ENCODE assay signal across 1 cellular context in genomic region chr20:8250539-8251200, GRCh38.
TF ChIP-seq lines count a peak whose summit lies in the region.

No MANE protein-coding gene starts in this region.

TF ChIP-seq in HepG2, 621 proteins besides CTCF, POLR2A, EP300 and RAD21 (continued from another document and continues in another):
- TF ChIP-seq ZHX2 (IDR thresholded peaks at IDR 0.05; ENCODE audit: low read depth) (no peak), ZHX2 (CRISPR knock-in tag; IDR thresholded peaks at IDR 0.05; ENCODE audit: borderline replicate concordance) (peak; percentile 50; the same call in 1 of the 2 replicates), AGO2 (optimal IDR thresholded peaks at IDR 0.05; ENCODE audit: low read depth, low read length) (no peak), SMAD1 (CRISPR knock-in tag; IDR thresholded peaks at IDR 0.05; ENCODE audit: borderline replicate concordance, low read depth) (no peak; the same call in 1 of the 2 replicates), SIX4 (CRISPR knock-in tag; IDR thresholded peaks at IDR 0.05) (peak; percentile 90), HNRNPLL (IDR thresholded peaks at IDR 0.05; ENCODE audit: low read depth, low read length, poor library complexity, severe bottlenecking) (no peak), ZNF550 (CRISPR knock-in tag; IDR thresholded peaks at IDR 0.05; ENCODE audit: borderline replicate concordance) (no peak), NONO (IDR thresholded peaks at IDR 0.05) (no peak), NONO (CRISPR knock-in tag; conservative IDR thresholded peaks at IDR 0.05) (peak; percentile 28; the same call in 1 of the 2 replicates), TFDP2 (CRISPR knock-in tag; IDR thresholded peaks at IDR 0.05) (peak; percentile 35; the same call in 1 of the 2 replicates), ATF3 (CRISPR knock-in tag; IDR thresholded peaks at IDR 0.05) (peak; percentile 35; the same call in 1 of the 2 replicates), MXD3 (CRISPR knock-in tag; IDR thresholded peaks at IDR 0.05) (no peak), FOXM1 (CRISPR knock-in tag; IDR thresholded peaks at IDR 0.05) (no peak), ZFY (CRISPR knock-in tag; IDR thresholded peaks at IDR 0.05) (no peak), ZNF343 (CRISPR knock-in tag; IDR thresholded peaks at IDR 0.05) (no peak), GPBP1L1 (CRISPR knock-in tag; IDR thresholded peaks at IDR 0.05) (no peak), MXI1 (IDR thresholded peaks at IDR 0.05; ENCODE audit: borderline replicate concordance, low read depth, low read length) (no peak; the same call in 2 of the 3 replicates), ATM (IDR thresholded peaks at IDR 0.05; ENCODE audit: borderline replicate concordance) (no peak), KDM2A (CRISPR knock-in tag; IDR thresholded peaks at IDR 0.05; ENCODE audit: borderline replicate concordance, low read depth) (no peak), NR2F2 (IDR thresholded peaks at IDR 0.05; ENCODE audit: borderline replicate concordance, low read depth) (peak; percentile 100), GTF2F1 (IDR thresholded peaks at IDR 0.05; ENCODE audit: low read length) (no peak), TRAFD1 (CRISPR knock-in tag; IDR thresholded peaks at IDR 0.05; ENCODE audit: borderline replicate concordance) (no peak), ZNF263 (CRISPR knock-in tag; IDR thresholded peaks at IDR 0.05) (no peak), ZNF597 (CRISPR knock-in tag; IDR thresholded peaks at IDR 0.05) (no peak), NFYB (CRISPR knock-in tag; IDR thresholded peaks at IDR 0.05) (no peak), THAP7 (CRISPR knock-in tag; IDR thresholded peaks at IDR 0.05) (no peak), EED (CRISPR knock-in tag; IDR thresholded peaks at IDR 0.05) (no peak), E2F5 (CRISPR knock-in tag; conservative IDR thresholded peaks at IDR 0.05) (no peak), ZBTB49 (CRISPR knock-in tag; IDR thresholded peaks at IDR 0.05; ENCODE audit: borderline replicate concordance) (no peak), SIN3A (IDR thresholded peaks at IDR 0.05; ENCODE audit: borderline replicate concordance, low read depth, low read length) (no peak), NFIB (CRISPR knock-in tag; IDR thresholded peaks at IDR 0.05; ENCODE audit: borderline replicate concordance) (no peak), ZNF790 (CRISPR knock-in tag; IDR thresholded peaks at IDR 0.05; ENCODE audit: borderline replicate concordance) (no peak), ZNF530 (CRISPR knock-in tag; IDR thresholded peaks at IDR 0.05; ENCODE audit: low read depth) (no peak), SETDB1 (CRISPR knock-in tag; IDR thresholded peaks at IDR 0.05; ENCODE audit: borderline replicate concordance) (no peak), SYNCRIP (IDR thresholded peaks at IDR 0.05; ENCODE audit: insufficient read depth, low read depth, low read length) (no peak), ZNF180 (CRISPR knock-in tag; IDR thresholded peaks at IDR 0.05; ENCODE audit: borderline replicate concordance, low read depth) (no peak), ZNF691 (CRISPR knock-in tag; IDR thresholded peaks at IDR 0.05; ENCODE audit: borderline replicate concordance, low read depth) (0 out of 2 replicates have a peak, but pooled peaks have one; percentile 41)
